Comparison of ENCODE assay signal across 20 cellular contexts in the genomic region with DNA sequence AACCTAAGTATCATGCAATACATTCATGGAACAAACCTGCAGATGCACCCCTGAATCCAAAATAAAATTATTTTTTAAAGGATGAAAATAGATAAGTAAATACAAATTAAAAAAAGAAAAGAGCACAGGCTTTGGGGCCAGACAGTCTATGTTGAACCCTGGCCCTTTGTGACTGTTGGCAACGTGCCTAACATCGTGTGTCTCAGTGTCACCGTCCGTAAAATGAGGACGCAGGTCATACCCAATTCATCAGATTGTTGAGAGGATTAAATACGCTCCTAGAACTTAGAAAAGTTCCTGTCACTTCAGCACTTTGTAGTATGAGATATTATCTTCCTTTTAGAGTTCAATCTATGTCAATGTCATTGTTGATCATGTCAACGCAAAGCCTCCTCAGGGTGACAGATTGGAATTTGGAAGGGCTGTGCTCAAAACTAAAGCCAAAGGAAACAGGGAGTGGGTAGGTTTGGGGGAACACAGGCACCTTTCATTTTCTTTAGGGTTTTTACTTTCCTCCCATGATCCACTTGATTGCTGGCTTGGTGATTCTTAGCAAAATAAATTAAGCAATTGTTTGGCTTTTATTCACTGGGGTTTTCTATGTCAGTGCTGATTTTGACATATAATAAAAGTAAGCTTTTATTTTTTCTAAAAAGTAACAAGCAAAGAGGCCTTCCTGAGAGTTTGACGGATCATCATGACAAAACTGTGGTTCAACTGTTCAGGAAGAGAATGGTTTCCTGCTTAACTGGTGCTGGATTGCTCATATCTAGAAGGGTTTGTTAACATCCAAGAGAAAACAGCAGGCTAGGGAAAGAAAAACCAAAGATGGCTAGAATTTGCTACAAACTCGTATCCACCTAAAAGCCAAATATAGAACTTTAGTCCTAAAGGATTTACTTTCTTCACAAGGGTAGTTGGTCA. TPM values are rescaled to one million over a fixed set of nuclear protein-coding genes. Genes with fewer than 3 reads are reported as not detected.
DNase-seq lines count a peak whose midpoint lies in the region; ATAC-seq and TF ChIP-seq lines count a peak whose summit lies in the region.
"Had no signal": no experiment of that assay in that cellular context is flagged by ENCODE, and none has a peak within 500 bp of the region (broad histone marks: within the 10 kb centered on the region; RNA-seq: fewer than 3 reads in every experiment).

No MANE protein-coding gene starts in this region.

- no peaks in the 10 kb centered on the region for H3K27me3 Mint-ChIP-seq in activated naive CD4-positive, alpha-beta T cell treated with anti-CD3 and anti-CD28 coated beads for 36 hours (ENCODE audit: low read depth)
- H3K27me3 Mint-ChIP-seq in activated CD4-positive, alpha-beta memory T cell treated with anti-CD3 and anti-CD28 coated beads, Interleukin-2, amount 10 ng/mL, durations not matched to agents 7 days and 5 days = no peaks in the 10 kb centered on the region
- H3K27me3 Mint-ChIP-seq: CD8-positive, alpha-beta memory T cell; T-cell had no signal

- H4K20me1 ChIP-seq in OCI-LY7 (ENCODE audit: insufficient read depth, low read length) = no peaks in the 10 kb centered on the region

- H3K27me3 ChIP-seq in esophagus squamous epithelium = no peaks in the 10 kb centered on the region
- no peaks in the 10 kb centered on the region for H3K27me3 ChIP-seq in upper lobe of left lung
- H3K27me3 ChIP-seq in adrenal gland = no peaks in the 10 kb centered on the region
- H3K27me3 ChIP-seq: ovary, uterus had no signal

- peak overlapping the region; percentile 32 for H3K4me3 Mint-ChIP-seq in activated naive CD4-positive, alpha-beta T cell treated with anti-CD3 and anti-CD28 coated beads for 36 hours
- H3K4me3 Mint-ChIP-seq in activated CD4-positive, alpha-beta memory T cell treated with anti-CD3 and anti-CD28 coated beads, Interleukin-2, amount 10 ng/mL, durations not matched to agents 7 days and 5 days = no peak overlapping the region
- H3K4me3 Mint-ChIP-seq: CD8-positive, alpha-beta memory T cell; stimulated activated naive B cell treated with anti-CD40 and anti-IgM and Interleukin-4, amounts not matched to agents 10 μg/mL and 1 μg/mL and 100 μg/mL, for 72 hours; T-cell had no signal

- no peaks in the 10 kb centered on the region for H3K9me2 ChIP-seq in OCI-LY7 (ENCODE audit: insufficient read depth, low read length)

- peaks cover 15% of the 10 kb centered on the region for H3K9me3 Mint-ChIP-seq in activated naive CD4-positive, alpha-beta T cell treated with anti-CD3 and anti-CD28 coated beads for 36 hours
- peaks cover 27% of the 10 kb centered on the region for H3K9me3 Mint-ChIP-seq in activated CD4-positive, alpha-beta memory T cell treated with anti-CD3 and anti-CD28 coated beads, Interleukin-2, amount 10 ng/mL, durations not matched to agents 7 days and 5 days

- H3K4me1 ChIP-seq in esophagus squamous epithelium (peaks cover 0 to 59% (median 16%) of the 10 kb centered on the region in 3 donors), upper lobe of left lung (peaks cover 23 to 36% (median 30%) of the 10 kb centered on the region in 4 donors), adrenal gland (replicated peaks in 1 of 2) (peaks cover 0 to 22% of the 10 kb centered on the region in 2 donors), OCI-LY7 (ENCODE audit: insufficient read depth, low read length, poor library complexity, severe bottlenecking) (no peaks in the 10 kb centered on the region)

- intact Hi-C loops in activated naive CD4-positive, alpha-beta T cell treated with anti-CD3 and anti-CD28 coated beads for 36 hours (cut with micrococcal nuclease) = loop anchor here (1.0 kb wide), 1 partner anchor 27 kb away; no protein-coding TSS in a partner anchor
- intact Hi-C loops in esophagus squamous epithelium (cut with DNase I) (no loop called here), adrenal gland (cut with DNase I) (no loop called here), OCI-LY7 (cut with micrococcal nuclease; ENCODE audit: unreplicated experiment) (no loop called here)

- no peak overlapping the region for H2AFZ ChIP-seq in OCI-LY7 (ENCODE audit: low read length)

- no peak overlapping the region for H3K4me3 ChIP-seq in esophagus squamous epithelium
- no peak overlapping the region for H3K4me3 ChIP-seq in upper lobe of left lung
- no peak overlapping the region for H3K4me3 ChIP-seq in adrenal gland
- no peak overlapping the region for H3K4me3 ChIP-seq in OCI-LY7 (ENCODE audit: low read depth, low read length, poor library complexity, severe bottlenecking)
- H3K4me3 ChIP-seq: mucosa of descending colon, ovary, skin epidermis, uterus had no signal

- BruUV-seq in OCI-LY7 (replicated peaks; lab: Mats Ljungman, UMichigan) = no TSS peak

- peak overlapping the region; percentile 28 to 82 (median 72) for H3K27ac ChIP-seq in esophagus squamous epithelium
- peak overlapping the region in 3 of 4 donors; percentile 60 to 78 (median 70) for H3K27ac ChIP-seq in upper lobe of left lung
- no peak overlapping the region for H3K27ac ChIP-seq in adrenal gland
- H3K27ac ChIP-seq in OCI-LY7 (ENCODE audit: low read depth, low read length, poor library complexity, severe bottlenecking) = no peak overlapping the region

- H3K79me2 ChIP-seq in OCI-LY7 (ENCODE audit: insufficient read depth, low read depth, low read length) = no peaks in the 10 kb centered on the region

- peaks cover 40% of the 10 kb centered on the region for H3K4me1 Mint-ChIP-seq in activated naive CD4-positive, alpha-beta T cell treated with anti-CD3 and anti-CD28 coated beads for 36 hours (ENCODE audit: low read depth)
- H3K4me1 Mint-ChIP-seq in activated CD4-positive, alpha-beta memory T cell treated with anti-CD3 and anti-CD28 coated beads, Interleukin-2, amount 10 ng/mL, durations not matched to agents 7 days and 5 days = peaks cover 45% of the 10 kb centered on the region

- TF ChIP-seq POLR2A in esophagus squamous epithelium (IDR thresholded peaks at IDR 0.05) (no peak), upper lobe of left lung (IDR thresholded peaks at IDR 0.05) (no peak), adrenal gland (IDR thresholded peaks at IDR 0.05) (no peak)

- TF ChIP-seq EP300 in upper lobe of left lung (IDR thresholded peaks at IDR 0.05) = no peak

- WGBS in esophagus squamous epithelium, 2 donors = 53 to 56% methylated on average over 9 of the region's 9 CpGs
- 42 to 48% methylated on average over 9 of the region's 9 CpGs for WGBS in upper lobe of left lung, 2 donors
- WGBS in adrenal gland, 4 donors = 39 to 50% (median 44%) methylated on average over 9 of the region's 9 CpGs

- peaks cover 0 to 12% (median 12%) of the 10 kb centered on the region in 3 donors for H3K9me3 ChIP-seq in esophagus squamous epithelium
- H3K9me3 ChIP-seq in upper lobe of left lung = peaks cover 7 to 8% (median 8%) of the 10 kb centered on the region in 4 donors
- peaks cover 0 to 2% (median 0%) of the 10 kb centered on the region in 3 donors for H3K9me3 ChIP-seq in adrenal gland (replicated peaks in 1 of 3)
- peaks cover 26% of the 10 kb centered on the region for H3K9me3 ChIP-seq in OCI-LY7 (ENCODE audit: low read length)
- H3K9me3 ChIP-seq: ovary, uterus had no signal

- TF ChIP-seq CTCF in esophagus squamous epithelium (IDR thresholded peaks at IDR 0.05) = no peak
- no peak for TF ChIP-seq CTCF in upper lobe of left lung (IDR thresholded peaks at IDR 0.05)
- TF ChIP-seq CTCF in adrenal gland (IDR thresholded peaks at IDR 0.05) = no peak
- TF ChIP-seq CTCF in OCI-LY7 (conservative IDR thresholded peaks at IDR 0.05; ENCODE audit: low read length) = no peak

- no peak for DNase-seq in activated naive CD4-positive, alpha-beta T cell treated with anti-CD3 and anti-CD28 coated beads for 36 hours
- no peak for DNase-seq in activated naive CD4-positive, alpha-beta T cell (lab: John Stamatoyannopoulos, UW)
- no peak for DNase-seq in activated CD4-positive, alpha-beta memory T cell treated with anti-CD3 and anti-CD28 coated beads, Interleukin-2, amount 10 ng/mL, durations not matched to agents 7 days and 5 days
- no peak for DNase-seq in esophagus squamous epithelium (lab: John Stamatoyannopoulos, UW)
- no peak for DNase-seq in upper lobe of left lung
- no peak for DNase-seq in adrenal gland
- no peak for DNase-seq in islet precursor cell
- DNase-seq in OCI-LY7 (ENCODE audit: low spot score) = no peak
- DNase-seq: activated CD4-positive, alpha-beta T cell treated with anti-CD3 and anti-CD28 coated beads for 4 hours; activated T-cell treated with anti-CD3 and anti-CD28 coated beads, Interleukin-2, amount 50 U/mL, for 48 hours; amygdala; CD8-positive, alpha-beta memory T cell; EL; hypothalamus; mucosa of descending colon; ovary; stimulated activated naive B cell treated with anti-CD40 and anti-IgM and Interleukin-4, amounts not matched to agents 10 μg/mL and 1 μg/mL and 100 μg/mL, for 72 hours; T-cell; uterus had no signal

- H3K36me3 ChIP-seq in esophagus squamous epithelium (no peaks in the 10 kb centered on the region), upper lobe of left lung (no peaks in the 10 kb centered on the region), adrenal gland (replicated peaks in 1 of 2) (no peaks in the 10 kb centered on the region), OCI-LY7 (ENCODE audit: insufficient read depth, low read length) (no peaks in the 10 kb centered on the region)
- H3K36me3 ChIP-seq: ovary, uterus had no signal

- CTCF ChIA-PET in activated naive CD4-positive, alpha-beta T cell treated with anti-CD3 and anti-CD28 coated beads for 36 hours (lab: Charles Lee) = no interaction called here
- CTCF ChIA-PET in activated CD4-positive, alpha-beta memory T cell treated with anti-CD3 and anti-CD28 coated beads, Interleukin-2, amount 10 ng/mL, durations not matched to agents 7 days and 5 days (lab: Charles Lee) = no interaction called here
- CTCF ChIA-PET in OCI-LY7 (lab: Charles Lee; ENCODE audit: unreplicated experiment) = no interaction called here

- peaks cover 9% of the 10 kb centered on the region for H3K36me3 Mint-ChIP-seq in activated naive CD4-positive, alpha-beta T cell treated with anti-CD3 and anti-CD28 coated beads for 36 hours (ENCODE audit: low read depth)
- peaks cover 31% of the 10 kb centered on the region for H3K36me3 Mint-ChIP-seq in activated CD4-positive, alpha-beta memory T cell treated with anti-CD3 and anti-CD28 coated beads, Interleukin-2, amount 10 ng/mL, durations not matched to agents 7 days and 5 days (ENCODE audit: low read depth)

- no peak overlapping the region for H3K4me2 ChIP-seq in OCI-LY7 (ENCODE audit: low read length)

- no peak for ATAC-seq in upper lobe of left lung (ENCODE audit: low FRiP score in 2 of 2)
- ATAC-seq: mucosa of descending colon; stimulated activated naive B cell treated with anti-CD40 and anti-IgM and Interleukin-4, amounts not matched to agents 10 μg/mL and 1 μg/mL and 100 μg/mL, for 72 hours; T-cell had no signal

- POLR2A ChIA-PET in activated CD4-positive, alpha-beta memory T cell treated with anti-CD3 and anti-CD28 coated beads, Interleukin-2, amount 10 ng/mL, durations not matched to agents 7 days and 5 days (lab: Charles Lee) = no interaction called here
- POLR2A ChIA-PET in OCI-LY7 (lab: Charles Lee) = interaction anchor here (0.6 kb wide), 1 partner anchor 108 kb away, joined by 5 read pairs; no protein-coding TSS in a partner anchor

- peak overlapping the region; percentile 84 for H3K27ac Mint-ChIP-seq in activated naive CD4-positive, alpha-beta T cell treated with anti-CD3 and anti-CD28 coated beads for 36 hours
- peak overlapping the region; percentile 73 for H3K27ac Mint-ChIP-seq in activated CD4-positive, alpha-beta memory T cell treated with anti-CD3 and anti-CD28 coated beads, Interleukin-2, amount 10 ng/mL, durations not matched to agents 7 days and 5 days
- H3K27ac Mint-ChIP-seq: CD8-positive, alpha-beta memory T cell; stimulated activated naive B cell treated with anti-CD40 and anti-IgM and Interleukin-4, amounts not matched to agents 10 μg/mL and 1 μg/mL and 100 μg/mL, for 72 hours; T-cell had no signal

RNA-seq across cellular contexts. Expression of gene SERPINB1, which starts 21.5 kb away (rescaled TPM):
- total RNA-seq in activated naive CD4-positive, alpha-beta T cell treated with anti-CD3 and anti-CD28 coated beads for 36 hours = 100 to 1,000 TPM; 200 to 208 TPM
- total RNA-seq in activated CD4-positive, alpha-beta memory T cell treated with anti-CD3 and anti-CD28 coated beads, Interleukin-2, amount 10 ng/mL, durations not matched to agents 7 days and 5 days = 10 to 100 TPM; 85.0 to 86.5 TPM
- 1,000 to 10,000 TPM in 1 of 4 donors, 100 to 1,000 TPM in 3; 284 to 1,204 (median 702) TPM for total RNA-seq in esophagus squamous epithelium
- total RNA-seq in upper lobe of left lung = 100 to 1,000 TPM in 4 of 6 donors, 10 to 100 TPM in 2; 56.6 to 184 (median 102) TPM
- 100 to 1,000 TPM in 2 of 8 donors, 10 to 100 TPM in 6; 55.9 to 159 (median 66.8) TPM for total RNA-seq in adrenal gland
- polyA plus RNA-seq in adrenal gland = 100 to 1,000 TPM in 1 of 3 donors, 10 to 100 TPM in 2; 33.4 to 128 (median 56.2) TPM
- 1.2 and 1.3 TPM in 2 replicates for total RNA-seq in OCI-LY7 (2014; rRNA removed; shearing (Covaris generic))
- total RNA-seq in OCI-LY7 (2022) = 3.5 and 5.0 TPM in 2 replicates

RNA-seq across cellular contexts. Expression of gene WRNIP1, which starts 55.0 kb away (rescaled TPM):
- total RNA-seq in activated naive CD4-positive, alpha-beta T cell treated with anti-CD3 and anti-CD28 coated beads for 36 hours = 10 to 100 TPM; 19.2 to 21.7 TPM
- total RNA-seq in activated CD4-positive, alpha-beta memory T cell treated with anti-CD3 and anti-CD28 coated beads, Interleukin-2, amount 10 ng/mL, durations not matched to agents 7 days and 5 days = 10 to 100 TPM; 39.6 to 42.1 TPM
- total RNA-seq in esophagus squamous epithelium = 10 to 100 TPM; 66.0 to 75.6 (median 69.9) TPM
- total RNA-seq in upper lobe of left lung = 100 to 1,000 TPM in 1 of 6 donors, 10 to 100 TPM in 5; 38.7 to 101 (median 59.2) TPM
- total RNA-seq in adrenal gland = 10 to 100 TPM; 27.7 to 82.2 (median 55.7) TPM
- polyA plus RNA-seq in adrenal gland = 10 to 100 TPM; 37.9 to 63.0 (median 61.0) TPM
- 38.1 and 54.2 TPM in 2 replicates for total RNA-seq in OCI-LY7 (2014; rRNA removed; shearing (Covaris generic))
- 40.0 and 43.8 TPM in 2 replicates for total RNA-seq in OCI-LY7 (2022)

Comparison
In these comparisons a context has a peak if more than half of its experiments do, and no peak if none do; other contexts are left out.
1. H3K27ac ChIP-seq: peak in esophagus squamous epithelium (4 of 4) and upper lobe of left lung (3 of 4); none in adrenal gland (0 of 5) and OCI-LY7 (single experiment).
2. RNA of gene SERPINB1, which starts 21.5 kb away (total RNA-seq): 284 to 1,204 TPM in esophagus squamous epithelium, 200 to 208 TPM in activated naive CD4-positive, alpha-beta T cell treated with anti-CD3 and anti-CD28 coated beads for 36 hours, 56.6 to 184 TPM in upper lobe of left lung, 85.0 to 86.5 TPM in activated CD4-positive, alpha-beta memory T cell treated with anti-CD3 and anti-CD28 coated beads, Interleukin-2, amount 10 ng/mL, durations not matched to agents 7 days and 5 days and 55.9 to 159 TPM in adrenal gland; 1.2 to 5.0 TPM in OCI-LY7; every median in the first group is over 4 times any median in the second.